In the genomic region with DNA sequence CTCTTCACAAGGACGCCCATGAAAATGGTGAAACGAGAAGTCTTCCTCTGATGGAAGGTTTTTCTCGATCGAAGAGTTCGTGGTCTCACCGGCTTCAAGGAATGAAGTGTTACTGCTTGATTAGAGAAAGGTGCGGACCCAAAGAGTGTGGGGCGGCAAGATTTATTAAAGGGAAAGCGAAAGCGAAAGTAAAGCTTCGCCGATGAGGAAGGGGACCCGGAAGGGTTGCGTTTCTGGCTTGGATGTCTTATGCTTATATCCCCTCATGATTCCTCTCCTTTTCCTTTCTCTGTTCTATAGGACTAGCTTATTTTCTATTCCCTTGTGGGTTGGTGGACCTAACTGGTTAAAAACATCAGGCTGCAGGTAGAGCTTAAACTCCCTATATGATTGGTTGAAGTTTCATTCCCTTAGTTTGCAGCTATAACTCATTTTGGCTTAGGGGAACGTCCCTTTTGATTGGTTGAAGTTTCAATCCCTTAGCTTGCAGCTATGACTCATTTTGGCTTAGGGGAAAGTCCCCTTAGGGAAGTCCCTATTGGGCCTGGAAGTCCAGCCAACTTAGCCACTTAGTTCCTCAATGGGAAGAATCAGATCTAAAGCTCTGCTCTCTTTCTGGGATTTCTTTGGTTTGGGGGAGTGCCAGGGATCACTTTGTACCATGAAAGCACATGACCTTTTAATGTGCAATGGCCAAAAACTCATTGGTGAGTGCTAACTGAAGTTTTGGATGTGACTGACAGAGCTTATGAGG, we compare ENCODE assay signal across 9 cellular contexts.
DNase-seq lines count a peak whose midpoint lies in the region; ATAC-seq and TF ChIP-seq lines count a peak whose summit lies in the region.
"Had no signal": no experiment of that assay in that cellular context is flagged by ENCODE, and none has a peak within 500 bp of the region (broad histone marks: within the 10 kb centered on the region; RNA-seq: fewer than 3 reads in every experiment).

No MANE protein-coding gene starts in this region.

- peak overlapping the region; percentile 87 for H3K27ac Mint-ChIP-seq in activated T-cell treated with anti-CD3 and anti-CD28 coated beads, Interleukin-2, amount 50 U/mL, for 72 hours

- H3K36me3 Mint-ChIP-seq in activated T-cell treated with anti-CD3 and anti-CD28 coated beads, Interleukin-2, amount 50 U/mL, for 4 hours (ENCODE audit: insufficient read depth) = no peaks in the 10 kb centered on the region
- no peaks in the 10 kb centered on the region for H3K36me3 Mint-ChIP-seq in activated T-cell treated with anti-CD3 and anti-CD28 coated beads, Interleukin-2, amount 50 U/mL, for 72 hours (ENCODE audit: insufficient read depth in 2 of 2)

- H3K9me3 Mint-ChIP-seq in activated T-cell treated with anti-CD3 and anti-CD28 coated beads, Interleukin-2, amount 50 U/mL, for 4 hours = peaks cover 17% of the 10 kb centered on the region
- peaks cover 7 to 12% of the 10 kb centered on the region in 2 donors for H3K9me3 Mint-ChIP-seq in activated T-cell treated with anti-CD3 and anti-CD28 coated beads, Interleukin-2, amount 50 U/mL, for 72 hours

- ATAC-seq in activated T-cell treated with anti-CD3 and anti-CD28 coated beads, Interleukin-2, amount 50 U/mL, for 4 hours = no peak
- peak; percentile 71 for ATAC-seq in HG03342 (IDR thresholded peaks at IDR 0.05; ENCODE audit: unreplicated experiment)
- no peak for ATAC-seq in activated T-cell treated with anti-CD3 and anti-CD28 coated beads, Interleukin-2, amount 50 U/mL, for 72 hours (replicated peaks in 1 of 2)
- ATAC-seq in stimulated activated naive CD8-positive, alpha-beta T cell treated with anti-CD3 and anti-CD28 coated beads, Interleukin-15, Interleukin-2, amounts not matched to agents 100 U/mL and 50 U/mL, for 24 hours = peak; percentile 28

- H3K27me3 Mint-ChIP-seq in activated T-cell treated with anti-CD3 and anti-CD28 coated beads, Interleukin-2, amount 50 U/mL, for 4 hours (ENCODE audit: low read depth) = no peaks in the 10 kb centered on the region
- no peaks in the 10 kb centered on the region for H3K27me3 Mint-ChIP-seq in activated T-cell treated with anti-CD3 and anti-CD28 coated beads, Interleukin-2, amount 50 U/mL, for 72 hours (ENCODE audit: low read depth)

- no peak for TF ChIP-seq CTCF in GM10266 (IDR thresholded peaks at IDR 0.05; ENCODE audit: control insufficient read depth, insufficient read depth, low read depth, missing control alignments)

- DNase-seq in activated T-cell treated with anti-CD3 and anti-CD28 coated beads, Interleukin-2, amount 50 U/mL, for 4 hours = no peak
- no peak for DNase-seq in activated T-cell treated with anti-CD3 and anti-CD28 coated beads, Interleukin-2, amount 50 U/mL, for 1 hour
- DNase-seq in activated T-cell treated with anti-CD3 and anti-CD28 coated beads, Interleukin-2, amount 50 U/mL, for 72 hours = no peak
- no peak for DNase-seq in stimulated activated naive CD8-positive, alpha-beta T cell treated with anti-CD3 and anti-CD28 coated beads, Interleukin-15, Interleukin-2, amounts not matched to agents 100 U/mL and 50 U/mL, for 24 hours
- DNase-seq in activated effector memory CD4-positive, alpha-beta T cell treated with Interleukin-2 at 50 U/mL for 16 hours = no peak
- no peak for DNase-seq in GM10266 (ENCODE audit: extremely low spot score)
- DNase-seq in stimulated activated CD4-positive, alpha-beta T cell treated with anti-CD3 and anti-CD28 coated beads, Interleukin-4, amount 100 ng/mL, for 1 hour = no peak
- DNase-seq: effector CD8-positive, alpha-beta T cell had no signal

- no peaks in the 10 kb centered on the region for H3K4me1 Mint-ChIP-seq in activated T-cell treated with anti-CD3 and anti-CD28 coated beads, Interleukin-2, amount 50 U/mL, for 4 hours (ENCODE audit: low read depth)
- peaks cover 5% of the 10 kb centered on the region for H3K4me1 Mint-ChIP-seq in activated T-cell treated with anti-CD3 and anti-CD28 coated beads, Interleukin-2, amount 50 U/mL, for 72 hours (ENCODE audit: low read depth)

- H3K4me3 Mint-ChIP-seq in activated T-cell treated with anti-CD3 and anti-CD28 coated beads, Interleukin-2, amount 50 U/mL, for 4 hours = peak overlapping the region; percentile 27
- peak overlapping the region in 1 of 2 donors; percentile 65 for H3K4me3 Mint-ChIP-seq in activated T-cell treated with anti-CD3 and anti-CD28 coated beads, Interleukin-2, amount 50 U/mL, for 72 hours

Comparison
In these comparisons a context has a peak if more than half of its experiments do, and no peak if none do; other contexts are left out.
1. ATAC-seq: peak in HG03342 (single experiment) and stimulated activated naive CD8-positive, alpha-beta T cell treated with anti-CD3 and anti-CD28 coated beads, Interleukin-15, Interleukin-2, amounts not matched to agents 100 U/mL and 50 U/mL, for 24 hours (single experiment); none in activated T-cell treated with anti-CD3 and anti-CD28 coated beads, Interleukin-2, amount 50 U/mL, for 4 hours (0 of 2) and activated T-cell treated with anti-CD3 and anti-CD28 coated beads, Interleukin-2, amount 50 U/mL, for 72 hours (0 of 2).